8 cellular contexts compared by ENCODE assay signal in genomic region chr20:20367681-20368413, GRCh38. TPM values are rescaled to one million over a fixed set of nuclear protein-coding genes. Genes with fewer than 3 reads are reported as not detected.
DNase-seq lines count a peak whose midpoint lies in the region; ATAC-seq and TF ChIP-seq lines count a peak whose summit lies in the region.

INSM1 (plus strand) TSS chr20:20368104; CDS start chr20:20368268, 164 bp downstream.

- peaks cover 7% of the 10 kb centered on the region for H3K9me3 ChIP-seq in WERI-Rb-1 (ENCODE audit: severe bottlenecking)
- H3K9me3 ChIP-seq in iPS DF 6.9 (ENCODE audit: control insufficient read depth, insufficient read depth, low read length), result no peaks in the 10 kb centered on the region
- H3K9me3 ChIP-seq in stomach, result no peaks in the 10 kb centered on the region

- no peaks in the 10 kb centered on the region for H3K27me3 ChIP-seq in WERI-Rb-1 (ENCODE audit: insufficient read depth, low read depth, severe bottlenecking)
- H3K27me3 ChIP-seq in iPS DF 6.9 (ENCODE audit: control insufficient read depth, insufficient read depth, low read length), result peaks cover 24% of the 10 kb centered on the region; the same call in 1 of the 2 replicates
- peaks cover 41 to 100% (median 92%) of the 10 kb centered on the region in 3 donors for H3K27me3 ChIP-seq in stomach

- no peak for TF ChIP-seq POLR2A in stomach (IDR thresholded peaks at IDR 0.05)

- H3K27ac ChIP-seq in WERI-Rb-1, result peak within 1 kb of the TSS; percentile 100
- H3K27ac ChIP-seq in iPS DF 6.9 (ENCODE audit: low read length), result no peak within 1 kb of the TSS
- no peak within 1 kb of the TSS for H3K27ac ChIP-seq in stomach

- TF ChIP-seq CTCF in WERI-Rb-1 (IDR thresholded peaks at IDR 0.05; ENCODE audit: low read depth, low read length) (no peak), stomach (IDR thresholded peaks at IDR 0.05) (no peak)

- no peaks in the 10 kb centered on the region; the same call in 1 of the 2 replicates for H3K4me1 ChIP-seq in iPS DF 6.9 (ENCODE audit: control insufficient read depth, insufficient read depth, low read length)
- peaks cover 39 to 62% (median 51%) of the 10 kb centered on the region in 4 donors for H3K4me1 ChIP-seq in stomach

- peaks cover 39% of the 10 kb centered on the region for H3K36me3 ChIP-seq in WERI-Rb-1
- H3K36me3 ChIP-seq in iPS DF 6.9 (ENCODE audit: control insufficient read depth, insufficient read depth, low read length), result no peaks in the 10 kb centered on the region
- no peaks in the 10 kb centered on the region for H3K36me3 ChIP-seq in stomach

- H3K4me3 ChIP-seq in WERI-Rb-1 (ENCODE audit: low read depth, low read length), result peak within 1 kb of the TSS; percentile 90
- H3K4me3 ChIP-seq in iPS DF 6.9 (ENCODE audit: low read length), result peak within 1 kb of the TSS; percentile 50; the same call in 1 of the 2 replicates
- peak within 1 kb of the TSS; percentile 32 to 52 (median 40) for H3K4me3 ChIP-seq in stomach

- no peak for TF ChIP-seq EP300 in stomach (IDR thresholded peaks at IDR 0.05)

- intact Hi-C loops in stomach (cut with DNase I; ENCODE audit: low total_unique reads), result no loop called here

- peak; percentile 84 for DNase-seq in DMS79 treated with DMSO at 0.1 percent for 48 hours (lab: John Stamatoyannopoulos, UW)
- DNase-seq in NCI-H1092 treated with DMSO at 0.1 percent for 48 hours (lab: John Stamatoyannopoulos, UW), result peak; percentile 96
- peak; percentile 99 for DNase-seq in WERI-Rb-1
- no peak for DNase-seq in iPS DF 6.9 (ENCODE audit: low read depth, low spot score)
- DNase-seq in stomach, result no peak
- DNase-seq in GDM1 (lab: John Stamatoyannopoulos, UW), result no peak

- WGBS in iPS DF 6.9 (ENCODE audit: insufficient coverage, insufficient read length), result no CpG with 5 or more reads among the region's 101 CpGs
- 0 to 2% (median 1%) methylated on average over 13 to 101 of the region's 101 CpGs for WGBS in stomach, 5 donors

- no peak for ATAC-seq in GM18502 (IDR thresholded peaks at IDR 0.05; ENCODE audit: poor library complexity, unreplicated experiment)
- ATAC-seq in HG02970 (IDR thresholded peaks at IDR 0.05; ENCODE audit: low FRiP score, unreplicated experiment), result no peak

RNA-seq across cellular contexts. Expression of gene INSM1, which starts in this region (rescaled TPM):
- 10 to 100 TPM in 1 of 5 donors, 1 to 10 TPM in 1, not detected in 3; 2.0 to 23.2 TPM for total RNA-seq in stomach
- polyA plus RNA-seq in stomach, result 1 to 10 TPM in 2 of 3 donors, under 1 TPM in 1; 0.48 to 2.1 (median 1.4) TPM

Comparison
In these comparisons a context has a peak if more than half of its experiments do, and no peak if none do; other contexts are left out.
1. DNase-seq: peak in DMS79 treated with DMSO at 0.1 percent for 48 hours (single experiment), NCI-H1092 treated with DMSO at 0.1 percent for 48 hours (single experiment) and WERI-Rb-1 (single experiment); none in iPS DF 6.9 (single experiment), stomach (single experiment) and GDM1 (single experiment).
2. Peak in every context shown above with its lines, with median percentiles within 50 percentile points of each other: H3K4me3 ChIP-seq.